1 cellular context compared by ENCODE assay signal in the genomic region with DNA sequence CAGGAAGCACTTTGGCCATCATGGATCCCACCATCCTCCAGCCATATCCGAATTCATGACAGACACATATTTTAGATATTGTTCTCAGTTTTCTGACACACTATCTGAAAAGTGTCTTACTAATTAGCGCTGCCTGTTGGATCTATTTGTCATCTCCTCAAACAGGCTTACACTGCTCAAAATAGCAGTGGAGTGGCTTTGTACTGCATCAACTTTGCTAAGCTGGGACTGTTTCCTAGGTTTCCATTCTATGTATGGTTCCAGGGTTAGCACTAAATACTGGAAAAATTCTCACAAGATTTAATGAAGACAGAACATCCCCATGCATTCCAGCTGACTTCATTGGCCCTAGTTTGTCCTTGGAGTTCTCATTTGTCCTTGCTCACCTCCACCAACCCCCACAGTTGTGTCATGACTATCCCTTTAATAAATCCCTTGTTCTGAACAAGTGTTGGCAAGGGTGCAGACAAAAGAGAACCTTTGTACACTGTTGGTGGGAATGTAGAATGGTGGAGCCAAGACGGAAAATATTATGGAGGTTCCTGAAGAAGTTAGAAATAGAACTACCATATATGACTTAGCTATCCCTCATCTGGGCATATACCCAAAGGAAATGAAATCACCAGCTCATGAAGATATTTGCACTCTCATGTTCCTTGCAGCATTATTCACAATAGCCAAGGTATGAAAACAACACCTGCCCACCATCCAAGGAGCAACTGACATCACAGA.
TF ChIP-seq lines count a peak whose summit lies in the region.

No MANE protein-coding gene starts in this region.

TF ChIP-seq in H1, 55 proteins besides CTCF, POLR2A, EP300 and RAD21 (continued from another document):
- no peak for TF ChIP-seq RNF2 (IDR thresholded peaks at IDR 0.05; ENCODE audit: borderline replicate concordance, low read depth, low read length, missing control alignments, poor library complexity, severe bottlenecking)
- TF ChIP-seq HDAC6 (IDR thresholded peaks at IDR 0.05; ENCODE audit: low read depth, low read length) = no peak
- TF ChIP-seq RBBP5 (IDR thresholded peaks at IDR 0.05; ENCODE audit: borderline replicate concordance, low read depth, low read length) = no peak
